8 cellular contexts compared by ENCODE assay signal in genomic region chr4:89836897-89837384, GRCh38. TPM values are rescaled to one million over a fixed set of nuclear protein-coding genes. Genes with fewer than 3 reads are reported as not detected.
DNase-seq lines count a peak whose midpoint lies in the region; ATAC-seq lines count a peak whose summit lies in the region.

SNCA (minus strand) TSS chr4:89837161; CDS start chr4:89835667, 1,494 bp downstream.

- ATAC-seq in GM21717 (IDR thresholded peaks at IDR 0.05; ENCODE audit: unreplicated experiment), result no peak
- no peak for ATAC-seq in GM21447 (IDR thresholded peaks at IDR 0.05; ENCODE audit: unreplicated experiment)

- H3K27ac ChIP-seq in iPS DF 6.9 (ENCODE audit: low read length), result no peak within 1 kb of the TSS

- no peaks in the 10 kb centered on the region for H3K9me3 Mint-ChIP-seq in T-helper 1 cell treated with Interleukin-12 subunit alpha and Interleukin-12 subunit beta and Interleukin-4 antibody, amounts not matched to agents 30 μg/mL and 1 μg/mL, for 36 hours

- H3K4me1 Mint-ChIP-seq in T-helper 1 cell treated with Interleukin-12 subunit alpha and Interleukin-12 subunit beta and Interleukin-4 antibody, amounts not matched to agents 30 μg/mL and 1 μg/mL, for 36 hours (ENCODE audit: low read depth), result peaks cover 19% of the 10 kb centered on the region

- no peaks in the 10 kb centered on the region for H3K4me1 ChIP-seq in iPS DF 6.9 (ENCODE audit: control insufficient read depth, insufficient read depth, low read length)

- peaks cover 2% of the 10 kb centered on the region for H3K36me3 Mint-ChIP-seq in T-helper 1 cell treated with Interleukin-12 subunit alpha and Interleukin-12 subunit beta and Interleukin-4 antibody, amounts not matched to agents 30 μg/mL and 1 μg/mL, for 36 hours (ENCODE audit: low read depth)

- peaks cover 61% of the 10 kb centered on the region for H3K27me3 Mint-ChIP-seq in T-helper 1 cell treated with Interleukin-12 subunit alpha and Interleukin-12 subunit beta and Interleukin-4 antibody, amounts not matched to agents 30 μg/mL and 1 μg/mL, for 36 hours (ENCODE audit: low read depth)

- peak within 1 kb of the TSS; percentile 62; the same call in 1 of the 2 replicates for H3K4me3 ChIP-seq in iPS DF 6.9 (ENCODE audit: low read length)

- H3K27me3 ChIP-seq in iPS DF 6.9 (ENCODE audit: control insufficient read depth, insufficient read depth, low read length), result peaks cover 6% of the 10 kb centered on the region; the same call in 1 of the 2 replicates

- no peaks in the 10 kb centered on the region for H3K36me3 ChIP-seq in iPS DF 6.9 (ENCODE audit: control insufficient read depth, insufficient read depth, low read length)

- DNase-seq in ELF-1 (ENCODE audit: low read depth, low spot score) (peak; percentile 48), LHCN-M2 (ENCODE audit: low read depth) (peak; percentile 17), iPS DF 6.9 (ENCODE audit: low read depth, low spot score) (peak; percentile 52), pulmonary artery endothelial cell (ENCODE audit: low read depth, low spot score) (peak; percentile 36)
- peak; percentile 4 for DNase-seq in central memory CD4-positive, alpha-beta T cell

- peak within 1 kb of the TSS; percentile 69 for H3K4me3 Mint-ChIP-seq in T-helper 1 cell treated with Interleukin-12 subunit alpha and Interleukin-12 subunit beta and Interleukin-4 antibody, amounts not matched to agents 30 μg/mL and 1 μg/mL, for 36 hours

- WGBS in iPS DF 6.9 (ENCODE audit: insufficient coverage, insufficient read length), result no CpG with 5 or more reads among the region's 48 CpGs

- H3K9me3 ChIP-seq in iPS DF 6.9 (ENCODE audit: control insufficient read depth, insufficient read depth, low read length), result no peaks in the 10 kb centered on the region

- no peak within 1 kb of the TSS for H3K27ac Mint-ChIP-seq in T-helper 1 cell treated with Interleukin-12 subunit alpha and Interleukin-12 subunit beta and Interleukin-4 antibody, amounts not matched to agents 30 μg/mL and 1 μg/mL, for 36 hours

RNA-seq across cellular contexts. Expression of gene SNCA, which starts in this region (rescaled TPM):
- total RNA-seq in LHCN-M2 (2014; rRNA removed) (10.1 TPM in 1 of 2 replicates, not detected in the other), pulmonary artery endothelial cell (120 and 211 TPM in 2 replicates)
- polyA plus RNA-seq in LHCN-M2 (2012), result 0.16 TPM

Comparison
In these comparisons a context has a peak if more than half of its experiments do, and no peak if none do; other contexts are left out.
1. RNA of gene SNCA (total RNA-seq): 120 to 211 TPM in pulmonary artery endothelial cell; 10.1 TPM in LHCN-M2; every median in the first group is over 10 times any median in the second.
2. Peak in every context shown above with its lines, with median percentiles within 50 percentile points of each other: DNase-seq.